30 cellular contexts compared by ENCODE assay signal in genomic region chr6:43859213-43859612, GRCh38.
"Had no signal": no experiment of that assay in that cellular context is flagged by ENCODE, and none has a peak within 500 bp of the region (broad histone marks: within the 10 kb centered on the region; RNA-seq: fewer than 3 reads in every experiment).

No MANE protein-coding gene starts in this region.

- H3K27ac Mint-ChIP-seq: activated CD4-positive, alpha-beta memory T cell treated with anti-CD3 and anti-CD28 coated beads for 36 hours; activated CD4-positive, alpha-beta T cell treated with anti-CD3 and anti-CD28 coated beads, Interleukin-2, amount 10 ng/mL, durations not matched to agents 7 days and 5 days; activated naive CD4-positive, alpha-beta T cell treated with anti-CD3 and anti-CD28 coated beads for 36 hours; activated naive CD8-positive, alpha-beta T cell; activated T-helper 17 cell treated with anti-CD3 and anti-CD28 coated beads, Interleukin-2, amount 50 U/mL, for 72 hours; IgD-negative memory B cell; T-cell had no signal

- H3K4me2 ChIP-seq: KMS-11, PC-9 had no signal

- H3K9me3 ChIP-seq: MG63 had no signal

- H3K4me3 ChIP-seq: MG63, PC-9 had no signal

- H3K27me3 Mint-ChIP-seq: activated naive CD8-positive, alpha-beta T cell had no signal

- H3K27me3 ChIP-seq: MG63 had no signal

- DNase-seq: activated CD4-positive, alpha-beta memory T cell treated with anti-CD3 and anti-CD28 coated beads for 36 hours; activated CD4-positive, alpha-beta T cell treated with anti-CD3 and anti-CD28 coated beads, Interleukin-2, amount 10 ng/mL, durations not matched to agents 7 days and 5 days; activated CD4-positive, CD25-positive, alpha-beta regulatory T cell; activated CD8-positive, alpha-beta memory T cell treated with anti-CD3 and anti-CD28 coated beads for 24 hours; activated gamma-delta T cell; activated naive CD4-positive, alpha-beta T cell treated with anti-CD3 and anti-CD28 coated beads for 36 hours; activated T-cell treated with anti-CD3 and anti-CD28 coated beads, Interleukin-2, amount 50 U/mL, for 48 hours; amygdala; brain microvascular endothelial cell; MG63; MV-4-11; NCI-H1092 treated with DMSO at 0.1 percent for 48 hours; NCI-H1417 treated with DMSO at 0.1 percent for 48 hours; NCI-H1694; NCI-H2029; NCI-H2107; NCI-H2171 treated with DMSO at 0.1 percent for 48 hours; NCI-H226; NCI-H774; PC-9; SIG-M5; T-cell; T-helper 2 cell; T1000 had no signal

- H3K27ac ChIP-seq: brain microvascular endothelial cell, KMS-11, PC-9 had no signal

- H3K36me3 Mint-ChIP-seq: activated CD4-positive, alpha-beta memory T cell treated with anti-CD3 and anti-CD28 coated beads for 36 hours; activated naive CD8-positive, alpha-beta T cell; IgD-negative memory B cell; T-cell had no signal

- H2AFZ ChIP-seq: PC-9 had no signal

- H3K9ac ChIP-seq: KMS-11 had no signal

- H3K36me3 ChIP-seq: brain microvascular endothelial cell, MG63 had no signal

- H3K9me3 Mint-ChIP-seq: activated CD4-positive, alpha-beta memory T cell treated with anti-CD3 and anti-CD28 coated beads for 36 hours; activated CD4-positive, alpha-beta T cell treated with anti-CD3 and anti-CD28 coated beads, Interleukin-2, amount 10 ng/mL, durations not matched to agents 7 days and 5 days; activated naive CD4-positive, alpha-beta T cell treated with anti-CD3 and anti-CD28 coated beads for 36 hours; activated T-helper 17 cell treated with anti-CD3 and anti-CD28 coated beads, Interleukin-2, amount 50 U/mL, for 72 hours; T-cell had no signal

- H3K4me3 Mint-ChIP-seq: activated CD4-positive, alpha-beta memory T cell treated with anti-CD3 and anti-CD28 coated beads for 36 hours; activated CD4-positive, alpha-beta T cell treated with anti-CD3 and anti-CD28 coated beads, Interleukin-2, amount 10 ng/mL, durations not matched to agents 7 days and 5 days; activated naive CD4-positive, alpha-beta T cell treated with anti-CD3 and anti-CD28 coated beads for 36 hours; activated naive CD8-positive, alpha-beta T cell; activated T-helper 17 cell treated with anti-CD3 and anti-CD28 coated beads, Interleukin-2, amount 50 U/mL, for 72 hours; IgD-negative memory B cell; T-cell had no signal

- FAIRE-seq: astrocyte, TTC549 had no signal

- ATAC-seq: activated T-helper 17 cell treated with anti-CD3 and anti-CD28 coated beads, Interleukin-2, amount 50 U/mL, for 72 hours; T-cell had no signal

- H3K4me1 Mint-ChIP-seq: activated CD4-positive, alpha-beta T cell treated with anti-CD3 and anti-CD28 coated beads, Interleukin-2, amount 10 ng/mL, durations not matched to agents 7 days and 5 days; activated T-helper 17 cell treated with anti-CD3 and anti-CD28 coated beads, Interleukin-2, amount 50 U/mL, for 72 hours; IgD-negative memory B cell; T-cell had no signal
